In the genomic region with DNA sequence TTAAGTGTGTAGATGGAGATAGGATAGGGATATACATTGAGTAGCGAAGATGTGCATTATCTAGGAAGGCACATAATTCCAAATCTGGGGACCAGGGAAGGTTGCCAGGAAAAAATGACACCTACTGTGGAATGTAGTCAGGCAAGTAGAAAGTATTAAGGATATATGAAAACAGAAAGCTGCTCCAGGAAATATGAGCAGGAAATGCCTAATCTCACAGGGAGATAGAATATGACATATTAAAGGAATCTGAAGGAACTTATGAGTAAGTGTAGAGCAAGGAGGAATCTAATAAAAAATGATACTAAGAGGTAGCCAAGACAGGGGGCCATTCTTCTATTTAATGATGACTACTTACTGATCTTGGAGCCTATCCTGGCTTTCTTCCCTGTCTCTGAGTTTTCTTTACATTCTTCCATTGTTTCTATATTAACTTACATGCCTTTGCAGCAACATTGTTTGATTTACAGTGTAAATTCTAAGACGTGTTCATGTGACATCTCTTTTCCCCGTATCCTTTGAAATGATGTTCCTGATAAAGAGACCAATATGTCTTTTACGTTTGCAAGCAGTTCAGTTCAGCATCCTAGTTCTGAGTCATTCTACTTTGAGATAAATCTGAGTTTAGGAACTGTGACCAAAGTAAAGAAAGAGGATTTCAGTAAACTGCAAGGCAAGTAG, we compare ENCODE assay signal across 24 cellular contexts. TPM values are rescaled to one million over a fixed set of nuclear protein-coding genes. Genes with fewer than 3 reads are reported as not detected.
DNase-seq lines count a peak whose midpoint lies in the region; ATAC-seq, FAIRE-seq and TF ChIP-seq lines count a peak whose summit lies in the region.
"Had no signal": no experiment of that assay in that cellular context is flagged by ENCODE, and none has a peak within 500 bp of the region (broad histone marks: within the 10 kb centered on the region; RNA-seq: fewer than 3 reads in every experiment).

No MANE protein-coding gene starts in this region.

- dilution Hi-C loops in endothelial cell of umbilical vein (cut with MboI; ENCODE audit: extremely low pct_ligation_motif_present, low sequenced_read_pairs) = no loop called here

- intact Hi-C loops in PC-3 (cut with micrococcal nuclease) (loop anchor here (5.0 to 10.0 kb wide), 2 partner anchors 84 to 382 kb away; no protein-coding TSS in a partner anchor), endothelial cell of umbilical vein (cut with micrococcal nuclease) (loop anchor here (1.0 kb wide), 1 partner anchor 75 kb away; no protein-coding TSS in a partner anchor)

- H3K27me3 Mint-ChIP-seq in osteocyte (ENCODE audit: unreplicated experiment) = no peaks in the 10 kb centered on the region
- no peaks in the 10 kb centered on the region for H3K27me3 Mint-ChIP-seq in T-cell

- H3F3A ChIP-seq in GM23248 (ENCODE audit: insufficient read depth) (peaks cover 12% of the 10 kb centered on the region), PC-3 (ENCODE audit: low read length, unreplicated experiment) (peaks cover 11% of the 10 kb centered on the region)

- in situ Hi-C loops in GM23248 (cut with MboI) = no loop called here

- peak overlapping the region; percentile 32 for H3K4me2 ChIP-seq in GM23248 (ENCODE audit: unreplicated experiment)
- peak overlapping the region; percentile 55 for H3K4me2 ChIP-seq in PC-3 (ENCODE audit: low read length)
- peak overlapping the region; percentile 82 for H3K4me2 ChIP-seq in endothelial cell of umbilical vein (ENCODE audit: insufficient read depth, low read length)

- H3K9me3 ChIP-seq in GM23248 (ENCODE audit: low read depth) = no peaks in the 10 kb centered on the region
- H3K9me3 ChIP-seq in PC-3 (ENCODE audit: low read length) = no peaks in the 10 kb centered on the region
- no peaks in the 10 kb centered on the region for H3K9me3 ChIP-seq in endothelial cell of umbilical vein (replicated peaks; ENCODE audit: control insufficient read depth, insufficient read depth, low read length)
- H3K9me3 ChIP-seq: BE2C, gastrocnemius medialis, suprapubic skin had no signal

- H3K27ac ChIP-seq in GM23248 (no peak overlapping the region), PC-3 (ENCODE audit: low read length) (peak overlapping the region; percentile 50), endothelial cell of umbilical vein (ENCODE audit: insufficient read depth, low read depth, low read length) (peak overlapping the region; percentile 37)
- H3K27ac ChIP-seq: gastrocnemius medialis, suprapubic skin had no signal

- no peak overlapping the region for H3K27ac Mint-ChIP-seq in osteocyte (ENCODE audit: unreplicated experiment)
- H3K27ac Mint-ChIP-seq in T-cell = no peak overlapping the region

- FAIRE-seq in endothelial cell of umbilical vein (lab: Jason Lieb, UNC) = peak; percentile 54
- FAIRE-seq: D721Med, endometrium, GM12892 had no signal

- H3K9me2 ChIP-seq in GM23248 (ENCODE audit: insufficient read depth) (no peaks in the 10 kb centered on the region), PC-3 (replicated peaks; ENCODE audit: low read length) (no peaks in the 10 kb centered on the region)

- H3K4me1 ChIP-seq in GM23248 (ENCODE audit: insufficient read depth) (peaks cover 7% of the 10 kb centered on the region), PC-3 (ENCODE audit: insufficient read depth, low read length) (peaks cover 24% of the 10 kb centered on the region), endothelial cell of umbilical vein (ENCODE audit: control insufficient read depth, extremely low read depth, insufficient read depth, low read length) (peaks cover 12% of the 10 kb centered on the region)
- H3K4me1 ChIP-seq: BE2C, gastrocnemius medialis, suprapubic skin had no signal

- H2AFZ ChIP-seq in GM23248 (peak overlapping the region; percentile 32; the same call in 1 of the 2 replicates), PC-3 (ENCODE audit: low read length) (0 out of 2 replicates have a peak overlapping the region, but pooled peaks have one; percentile 13), endothelial cell of umbilical vein (ENCODE audit: low read depth, low read length) (peak overlapping the region; percentile 64)

- peak overlapping the region; percentile 1 for H3K4me3 Mint-ChIP-seq in osteocyte (ENCODE audit: unreplicated experiment)
- no peak overlapping the region for H3K4me3 Mint-ChIP-seq in T-cell

- H3K36me3 Mint-ChIP-seq in osteocyte (ENCODE audit: unreplicated experiment) (no peaks in the 10 kb centered on the region), T-cell (no peaks in the 10 kb centered on the region)

- H3K4me3 ChIP-seq in GM23248 (no peak overlapping the region), PC-3 (ENCODE audit: low read length) (peak overlapping the region; percentile 8), endothelial cell of umbilical vein (replicated peaks in 1 of 3; ENCODE audit: insufficient read depth in 1 of 3, low read depth in 1 of 3, low read length in 3 of 3) (peak overlapping the region in 1 of 3 experiments; percentile 3)
- H3K4me3 ChIP-seq: gastrocnemius medialis, suprapubic skin had no signal

- CTCF ChIA-PET in PC-3 (lab: Charles Lee) = no interaction called here
- CTCF ChIA-PET in endothelial cell of umbilical vein (lab: Charles Lee) = interaction anchor here (1.1 kb wide), 1 partner anchor 122 kb away, joined by 3 read pairs; no protein-coding TSS in a partner anchor
- CTCF ChIA-PET in T-cell (lab: Charles Lee) = no interaction called here

- H4K20me1 ChIP-seq in GM23248 (ENCODE audit: insufficient read depth) (no peaks in the 10 kb centered on the region), PC-3 (ENCODE audit: low read length) (no peaks in the 10 kb centered on the region), endothelial cell of umbilical vein (replicated peaks; ENCODE audit: control insufficient read depth, extremely low read depth, insufficient read depth, low read length) (no peaks in the 10 kb centered on the region)

- peaks cover 15% of the 10 kb centered on the region for H3K4me1 Mint-ChIP-seq in osteocyte (ENCODE audit: unreplicated experiment)
- H3K4me1 Mint-ChIP-seq in T-cell = no peaks in the 10 kb centered on the region

- H3K27me3 ChIP-seq in GM23248 (replicated peaks; ENCODE audit: insufficient read depth) (no peaks in the 10 kb centered on the region), PC-3 (ENCODE audit: low read length) (no peaks in the 10 kb centered on the region), endothelial cell of umbilical vein (ENCODE audit: control insufficient read depth in 2 of 2, insufficient read depth in 2 of 2, low read length in 2 of 2) (no peaks in the 10 kb centered on the region)
- H3K27me3 ChIP-seq: BE2C, gastrocnemius medialis, suprapubic skin had no signal

- no TSS peak for BruUV-seq in PC-3 (replicated peaks; lab: Mats Ljungman, UMichigan)
- TSS peak; percentile 33 for BruUV-seq in endothelial cell of umbilical vein (replicated peaks; lab: Mats Ljungman, UMichigan)

- DNase-seq in GM23248 = peak; percentile 16
- DNase-seq in PC-3 = peak; percentile 95
- DNase-seq in endothelial cell of umbilical vein (ENCODE audit: low read depth, low spot score) = peak; percentile 71
- no peak for DNase-seq in osteocyte (ENCODE audit: extremely low spot score, unreplicated experiment)
- DNase-seq in T-cell = no peak
- DNase-seq in DMS79 treated with DMSO at 0.1 percent for 48 hours (lab: John Stamatoyannopoulos, UW) = no peak
- DNase-seq in NOMO-1 treated with DMSO at 0.1 percent for 48 hours (lab: John Stamatoyannopoulos, UW; ENCODE audit: unreplicated experiment) = no peak
- DNase-seq in HuH-7 (ENCODE audit: low spot score) = no peak
- DNase-seq: activated effector memory CD4-positive, alpha-beta T cell treated with Interleukin-2 at 50 U/mL for 16 hours; amygdala; BE2C; gastrocnemius medialis; GF-D8; GOT3; MM.1S; SHP77 treated with DMSO at 0.1 percent for 48 hours; stimulated activated CD4-positive, alpha-beta T cell treated with anti-CD3 and anti-CD28 coated beads, Interleukin-4, amount 100 ng/mL, for 1 hour had no signal

- no peak overlapping the region for H3K9ac ChIP-seq in GM23248
- H3K9ac ChIP-seq in PC-3 (ENCODE audit: low read length) = no peak overlapping the region
- H3K9ac ChIP-seq in endothelial cell of umbilical vein (replicated peaks; ENCODE audit: extremely low read depth, insufficient read depth, low read length) = no peak overlapping the region

- H3K36me3 ChIP-seq in GM23248 (ENCODE audit: low read depth) = no peaks in the 10 kb centered on the region
- H3K36me3 ChIP-seq in PC-3 (ENCODE audit: low read depth, low read length) = no peaks in the 10 kb centered on the region
- no peaks in the 10 kb centered on the region for H3K36me3 ChIP-seq in endothelial cell of umbilical vein (ENCODE audit: control insufficient read depth in 2 of 2, extremely low read depth in 1 of 2, insufficient read depth in 2 of 2, low read length in 2 of 2)
- H3K36me3 ChIP-seq: BE2C, gastrocnemius medialis, suprapubic skin had no signal

- 65 to 69% methylated on average over 4 of the region's 4 CpGs for WGBS in GM23248 (ENCODE audit: low coverage in 1 of 2, low lambda C conversion rate in 2 of 2, missing lambda C conversion rate in 2 of 2), 2 experiments

- H3K9me3 Mint-ChIP-seq in osteocyte (ENCODE audit: unreplicated experiment) = peaks cover 3% of the 10 kb centered on the region
- H3K9me3 Mint-ChIP-seq in T-cell = no peaks in the 10 kb centered on the region

- POLR2A ChIA-PET in PC-3 (lab: Charles Lee; ENCODE audit: unreplicated experiment) = no interaction called here
- POLR2A ChIA-PET in endothelial cell of umbilical vein (lab: Charles Lee) = no interaction called here
- POLR2A ChIA-PET in T-cell (lab: Charles Lee) = no interaction called here

- H3K9me1 ChIP-seq in endothelial cell of umbilical vein (replicated peaks; ENCODE audit: control insufficient read depth, extremely low read depth, insufficient read depth, low read length) = no peaks in the 10 kb centered on the region

- TF ChIP-seq CTCF in PC-3 (conservative IDR thresholded peaks at IDR 0.05; ENCODE audit: low read depth, low read length) = no peak
- no peak for TF ChIP-seq CTCF in endothelial cell of umbilical vein (IDR thresholded peaks at IDR 0.05; ENCODE audit: extremely low read depth in 1 of 2, insufficient read depth in 1 of 2, low read depth in 1 of 2, low read length in 2 of 2)
- no peak for TF ChIP-seq CTCF in osteocyte (IDR thresholded peaks at IDR 0.05)

- H3K79me2 ChIP-seq in GM23248 (ENCODE audit: insufficient read depth) = no peaks in the 10 kb centered on the region
- H3K79me2 ChIP-seq in PC-3 (ENCODE audit: low read length) = no peaks in the 10 kb centered on the region
- no peaks in the 10 kb centered on the region for H3K79me2 ChIP-seq in endothelial cell of umbilical vein (ENCODE audit: control insufficient read depth, insufficient read depth, low read length)

- TF ChIP-seq POLR2A in endothelial cell of umbilical vein (IDR thresholded peaks at IDR 0.05; ENCODE audit: low read depth, low read length) = no peak

- ATAC-seq in PC-3 = peak; percentile 94
- no peak for ATAC-seq in T-cell (replicated peaks in 1 of 4)
- ATAC-seq: gastrocnemius medialis had no signal

RNA-seq across cellular contexts. Expression of gene TINAG, which starts 58.5 kb away (rescaled TPM):
- total RNA-seq in GM23248 (2014; rRNA removed; shearing (Covaris generic)) = not detected in 2 replicates
- polyA plus RNA-seq in GM23248 (2016; fragmentation: Nextera tagmentation; extraction: Ambion mirVana) (not detected in 2 replicates), endothelial cell of umbilical vein (not detected in 2 replicates)
- total RNA-seq in PC-3 (2014; rRNA removed) (not detected in 2 replicates), endothelial cell of umbilical vein (0.21 TPM in 1 of 2 replicates, not detected in the other), osteocyte (not detected in 2 replicates), T-cell (not detected)
- polyA plus RNA-seq in endothelial cell of umbilical vein (2011; cell fraction: cytosol; rRNA removed) = not detected in 2 replicates
- not detected in 2 replicates for polyA plus RNA-seq in endothelial cell of umbilical vein (2011; cell fraction: nucleus; rRNA removed)
- not detected in 2 replicates for polyA plus RNA-seq in endothelial cell of umbilical vein (2012)
- polyA minus RNA-seq in endothelial cell of umbilical vein = not detected in 2 replicates
- not detected for polyA minus RNA-seq in endothelial cell of umbilical vein (2011; cell fraction: cytosol; rRNA and poly(A)+ RNA removed)
- not detected in 2 replicates for polyA minus RNA-seq in endothelial cell of umbilical vein (2011; cell fraction: nucleus; rRNA and poly(A)+ RNA removed)
- total RNA-seq: liver; omental fat pad; suprapubic skin; T-helper 2 cell treated with Interferon-gamma antibody and Interleukin-4, amounts not matched to agents 100 ng/mL and 5 ng/mL, for 36 hours had no signal
- polyA plus RNA-seq: liver had no signal

Comparison
In these comparisons a context has a peak if more than half of its experiments do, and no peak if none do; other contexts are left out.
1. DNase-seq: peak in GM23248 (single experiment), PC-3 (single experiment) and endothelial cell of umbilical vein (single experiment); none in osteocyte (single experiment), T-cell (0 of 34), DMS79 treated with DMSO at 0.1 percent for 48 hours (single experiment), NOMO-1 treated with DMSO at 0.1 percent for 48 hours (single experiment) and HuH-7 (single experiment).
2. H2AFZ ChIP-seq: peak in every context shown above with its lines; median percentile 64 in endothelial cell of umbilical vein; 32 in GM23248; 13 in PC-3.
3. H3K4me2 ChIP-seq: peak in every context shown above with its lines; median percentile 82 in endothelial cell of umbilical vein; 55 in PC-3; 32 in GM23248.